ENCODE assay signal across 9 cellular contexts in the genomic region with DNA sequence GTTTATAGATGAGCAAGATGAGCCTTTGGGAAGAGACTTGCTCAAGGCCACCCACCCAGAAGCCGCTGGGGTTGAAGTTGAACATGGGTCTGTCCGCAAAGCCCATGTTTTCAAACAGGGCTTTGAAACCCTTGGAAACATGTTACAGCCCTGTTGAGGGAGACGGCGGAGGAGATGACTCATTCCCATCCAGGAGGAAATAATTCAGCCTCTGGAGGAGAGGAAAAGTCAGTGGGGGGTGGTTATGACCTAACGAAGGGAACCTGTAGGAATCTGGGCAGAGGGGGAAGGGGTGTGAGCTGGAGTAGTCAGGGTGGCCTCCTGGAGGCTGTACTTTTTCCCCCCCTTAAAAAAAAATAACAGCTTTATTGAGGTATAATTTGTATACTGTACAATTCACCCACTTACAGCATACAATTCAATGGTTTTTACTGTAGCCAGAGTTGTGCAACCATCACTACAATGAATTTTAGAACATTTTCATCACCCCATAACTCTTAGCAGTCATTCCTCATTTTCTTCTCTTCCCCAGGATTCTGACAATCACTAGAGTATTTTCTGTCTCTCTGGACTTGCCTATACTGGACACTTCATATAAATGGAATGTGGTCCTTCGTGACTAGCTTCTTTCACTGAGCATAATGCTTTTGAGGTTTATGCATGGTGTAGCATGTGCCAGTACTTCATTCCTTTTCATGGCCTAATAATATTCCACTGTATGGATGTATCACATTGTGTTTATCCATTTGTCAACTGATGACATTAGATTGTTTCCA. TPM values are rescaled to one million over a fixed set of nuclear protein-coding genes. Genes with fewer than 3 reads are reported as not detected.
DNase-seq lines count a peak whose midpoint lies in the region; ATAC-seq and TF ChIP-seq lines count a peak whose summit lies in the region.
"Had no signal": no experiment of that assay in that cellular context is flagged by ENCODE, and none has a peak within 500 bp of the region (broad histone marks: within the 10 kb centered on the region; RNA-seq: fewer than 3 reads in every experiment).

No MANE protein-coding gene starts in this region.

- TF ChIP-seq EP300 in sigmoid colon (IDR thresholded peaks at IDR 0.05) = no peak

- peaks cover 0 to 50% (median 35%) of the 10 kb centered on the region in 4 donors for H3K4me1 ChIP-seq in sigmoid colon

- no peaks in the 10 kb centered on the region for H3K9me3 ChIP-seq in sigmoid colon

- H3K4me3 ChIP-seq in foreskin fibroblast (ENCODE audit: low read depth in 1 of 2, low read length in 2 of 2) (no peak overlapping the region), sigmoid colon (no peak overlapping the region)

- H3K36me3 ChIP-seq in sigmoid colon = no peaks in the 10 kb centered on the region

- peak overlapping the region; percentile 8 to 99 (median 92) for H3K27ac ChIP-seq in sigmoid colon

- ATAC-seq in HG03159 (IDR thresholded peaks at IDR 0.05; ENCODE audit: unreplicated experiment) = no peak

- TF ChIP-seq POLR2A in sigmoid colon (IDR thresholded peaks at IDR 0.05) = no peak

- TF ChIP-seq CTCF in foreskin fibroblast (IDR thresholded peaks at IDR 0.05; ENCODE audit: low read depth, low read length) (no peak), sigmoid colon (IDR thresholded peaks at IDR 0.05) (no peak)

- intact Hi-C loops in sigmoid colon (cut with DNase I) = loop anchor here (2.0 to 10.0 kb wide), 3 partner anchors 91 to 283 kb away; partner anchors contain the start of gene GOLGA5

- H3K27me3 ChIP-seq in sigmoid colon = no peaks in the 10 kb centered on the region

- in situ Hi-C loops in SK-MEL-5 (cut with HindIII; ENCODE audit: low pct_unique_long_range_greater_than_20kb, low sequenced_read_pairs) = no loop called here

- 25 to 60% methylated on average over 6 of the region's 6 CpGs for WGBS in sigmoid colon, 2 donors

- DNase-seq in ELR (ENCODE audit: low read depth) (peak; percentile 96), SK-MEL-5 (ENCODE audit: low read depth, low spot score) (peak; percentile 50), foreskin fibroblast (peak; percentile 84 to 92), sigmoid colon (peak; percentile 65), GM19240 (ENCODE audit: insufficient read length, low spot score) (no peak), middle frontal gyrus (ENCODE audit: extremely low spot score, low spot score) (no peak), NCI-H748 (lab: John Stamatoyannopoulos, UW; ENCODE audit: unreplicated experiment) (no peak)
- DNase-seq: activated CD4-positive, alpha-beta T cell treated with anti-CD3 and anti-CD28 coated beads for 1 hour had no signal

RNA-seq across cellular contexts. Expression of gene RIN3, which starts 1.9 kb away (rescaled TPM):
- 2.4 and 2.6 TPM in 2 replicates for total RNA-seq in SK-MEL-5 (2014; rRNA removed; shearing (Covaris generic))
- polyA plus RNA-seq in SK-MEL-5 (2015; cell fraction: cytosol; rRNA removed) = 19.7 and 22.4 TPM in 2 replicates
- polyA plus RNA-seq in SK-MEL-5 (2015; cell fraction: nucleus; rRNA removed) = 7.2 TPM in 2 replicates
- total RNA-seq in sigmoid colon = 10 to 100 TPM; 12.7 to 31.8 (median 23.0) TPM
- 10 to 100 TPM in 1 of 3 donors, 1 to 10 TPM in 2; 6.0 to 19.2 (median 7.4) TPM for polyA plus RNA-seq in sigmoid colon

Comparison
In these comparisons a context has a peak if more than half of its experiments do, and no peak if none do; other contexts are left out.
1. DNase-seq: peak in ELR (single experiment), SK-MEL-5 (single experiment), foreskin fibroblast (2 of 2) and sigmoid colon (single experiment); none in GM19240 (single experiment), middle frontal gyrus (single experiment) and NCI-H748 (single experiment).